ENCODE assay signal across 18 cellular contexts in the genomic region with DNA sequence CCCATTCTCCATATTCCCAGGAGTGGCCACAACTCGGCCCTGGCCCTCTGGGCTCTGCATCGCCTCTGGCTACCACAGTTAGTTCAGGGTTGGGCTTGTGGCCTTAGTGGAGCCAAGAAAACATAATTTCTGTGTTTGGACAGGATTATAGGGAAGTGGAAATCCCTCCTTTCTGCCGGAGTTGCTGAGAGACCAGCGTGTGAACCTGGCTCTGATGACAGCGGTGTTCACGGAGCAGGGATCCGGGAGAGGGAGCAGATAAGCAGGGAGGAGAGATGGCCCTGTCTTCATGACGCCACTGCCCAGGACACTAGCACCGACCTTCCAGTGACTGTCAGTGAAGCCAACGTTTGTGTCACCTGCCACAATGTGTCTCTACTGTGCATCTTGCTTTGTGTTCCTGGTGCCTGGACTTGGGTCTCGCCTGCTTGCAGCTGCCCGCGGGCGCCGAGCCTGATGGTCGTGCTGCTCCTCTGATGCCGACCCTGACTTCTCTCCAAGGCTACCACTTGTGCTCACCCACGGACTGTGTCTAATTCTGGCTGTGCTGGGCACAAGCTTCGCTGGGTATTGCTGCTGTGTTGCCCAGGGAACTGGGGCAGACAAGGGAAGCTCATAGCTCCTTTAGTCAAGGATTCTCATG.
DNase-seq lines count a peak whose midpoint lies in the region; ATAC-seq and TF ChIP-seq lines count a peak whose summit lies in the region.
"Had no signal": no experiment of that assay in that cellular context is flagged by ENCODE, and none has a peak within 500 bp of the region (broad histone marks: within the 10 kb centered on the region; RNA-seq: fewer than 3 reads in every experiment).

No MANE protein-coding gene starts in this region.

- POLR2A ChIA-PET in Panc1 (lab: Charles Lee): no interaction called here

- TF ChIP-seq CTCF in Panc1 (IDR thresholded peaks at IDR 0.05) (no peak), coronary artery (IDR thresholded peaks at IDR 0.05) (no peak), stomach (IDR thresholded peaks at IDR 0.05) (no peak)

- no peak overlapping the region for H3K4me3 ChIP-seq in Panc1 (ENCODE audit: low read depth in 2 of 2, low read length in 2 of 2)
- H3K4me3 ChIP-seq in coronary artery: peak overlapping the region; percentile 49
- H3K4me3 ChIP-seq in stomach: no peak overlapping the region
- H3K4me3 ChIP-seq in effector memory CD4-positive, alpha-beta T cell (ENCODE audit: insufficient read depth, low read depth, low read length, poor library complexity, severe bottlenecking): no peak overlapping the region
- H3K4me3 ChIP-seq: ovary, skin epidermis had no signal

- DNase-seq in Panc1 (ENCODE audit: low read depth, low spot score) (no peak), coronary artery (ENCODE audit: low spot score) (no peak), left lobe of liver (ENCODE audit: low spot score) (peak; percentile 15), stomach (no peak), NCI-H1417 treated with DMSO at 0.1 percent for 48 hours (lab: John Stamatoyannopoulos, UW) (no peak), NOMO-1 (lab: John Stamatoyannopoulos, UW; ENCODE audit: unreplicated experiment in 2 of 2) (no peak)
- DNase-seq in effector memory CD4-positive, alpha-beta T cell: no peak
- DNase-seq: activated gamma-delta T cell; Caco-2; foreskin fibroblast; NCI-H1436 treated with DMSO at 0.1 percent for 48 hours; NCI-H82; PC-3; SK-N-SH; stimulated activated CD4-positive, alpha-beta T cell treated with anti-CD3 and anti-CD28 coated beads, Interleukin-4, amount 100 ng/mL, for 1 hour had no signal

- H3K4me1 ChIP-seq in Panc1 (ENCODE audit: control insufficient read depth, insufficient read depth, low read length) (no peaks in the 10 kb centered on the region), stomach (peaks cover 0 to 14% (median 3%) of the 10 kb centered on the region in 4 donors)
- no peaks in the 10 kb centered on the region for H3K4me1 ChIP-seq in effector memory CD4-positive, alpha-beta T cell (ENCODE audit: control insufficient read depth, insufficient read depth, low read length, poor library complexity, severe bottlenecking)
- H3K4me1 ChIP-seq: Caco-2 had no signal

- no peaks in the 10 kb centered on the region for H3K9me3 ChIP-seq in Panc1 (ENCODE audit: control insufficient read depth, insufficient read depth, low read depth, low read length)
- no peaks in the 10 kb centered on the region for H3K9me3 ChIP-seq in stomach
- H3K9me3 ChIP-seq in effector memory CD4-positive, alpha-beta T cell (ENCODE audit: control insufficient read depth, low read length): no peaks in the 10 kb centered on the region
- H3K9me3 ChIP-seq: Caco-2, ovary had no signal

- BruUV-seq in Panc1 (replicated peaks; lab: Mats Ljungman, UMichigan): no TSS peak

- WGBS in stomach, 5 donors: 58 to 71% (median 66%) methylated on average over 17 to 19 of the region's 19 CpGs

- H3K27ac ChIP-seq in Panc1 (ENCODE audit: low read length) (no peak overlapping the region), coronary artery (peak overlapping the region; percentile 43 to 71), stomach (peak overlapping the region in 3 of 5 donors; percentile 9 to 39 (median 27))
- no peak overlapping the region for H3K27ac ChIP-seq in effector memory CD4-positive, alpha-beta T cell (ENCODE audit: insufficient read depth, low read length, poor library complexity, severe bottlenecking)
- H3K27ac ChIP-seq: ovary, skin epidermis had no signal

- no peak for TF ChIP-seq POLR2A in stomach (IDR thresholded peaks at IDR 0.05)

- peak; percentile 71; the same call in 1 of the 2 replicates for ATAC-seq in Panc1
- no peak for ATAC-seq in left lobe of liver
- no peak for ATAC-seq in GM21360 (IDR thresholded peaks at IDR 0.05; ENCODE audit: unreplicated experiment)
- ATAC-seq: PC-3 had no signal

- CTCF ChIA-PET in Panc1 (lab: Charles Lee): no interaction called here

- in situ Hi-C loops in Panc1 (cut with HindIII; ENCODE audit: low pct_unique_long_range_greater_than_20kb, low sequenced_read_pairs): no loop called here

- TF ChIP-seq EP300 in stomach (IDR thresholded peaks at IDR 0.05): no peak

- H3K36me3 ChIP-seq in Panc1 (ENCODE audit: control insufficient read depth, insufficient read depth, low read length) (no peaks in the 10 kb centered on the region), stomach (no peaks in the 10 kb centered on the region)
- no peaks in the 10 kb centered on the region for H3K36me3 ChIP-seq in effector memory CD4-positive, alpha-beta T cell (ENCODE audit: control insufficient read depth, insufficient read depth, low read length)
- H3K36me3 ChIP-seq: ovary had no signal

- H3K27me3 ChIP-seq in Panc1 (ENCODE audit: control insufficient read depth, insufficient read depth, low read length): peaks cover 2% of the 10 kb centered on the region
- no peaks in the 10 kb centered on the region for H3K27me3 ChIP-seq in stomach
- no peaks in the 10 kb centered on the region for H3K27me3 ChIP-seq in effector memory CD4-positive, alpha-beta T cell (replicated peaks; ENCODE audit: control insufficient read depth, insufficient read depth, low read length, poor library complexity, severe bottlenecking)
- H3K27me3 ChIP-seq: ovary had no signal

- intact Hi-C loops in Panc1 (cut with micrococcal nuclease; ENCODE audit: unreplicated experiment) (no loop called here), stomach (cut with DNase I; ENCODE audit: low total_unique reads) (no loop called here)

Comparison
In these comparisons a context has a peak if more than half of its experiments do, and no peak if none do; other contexts are left out.
1. H3K27ac ChIP-seq: peak in coronary artery (2 of 2) and stomach (3 of 5); none in Panc1 (single experiment) and effector memory CD4-positive, alpha-beta T cell (single experiment).